8 cellular contexts compared by ENCODE assay signal in the genomic region with DNA sequence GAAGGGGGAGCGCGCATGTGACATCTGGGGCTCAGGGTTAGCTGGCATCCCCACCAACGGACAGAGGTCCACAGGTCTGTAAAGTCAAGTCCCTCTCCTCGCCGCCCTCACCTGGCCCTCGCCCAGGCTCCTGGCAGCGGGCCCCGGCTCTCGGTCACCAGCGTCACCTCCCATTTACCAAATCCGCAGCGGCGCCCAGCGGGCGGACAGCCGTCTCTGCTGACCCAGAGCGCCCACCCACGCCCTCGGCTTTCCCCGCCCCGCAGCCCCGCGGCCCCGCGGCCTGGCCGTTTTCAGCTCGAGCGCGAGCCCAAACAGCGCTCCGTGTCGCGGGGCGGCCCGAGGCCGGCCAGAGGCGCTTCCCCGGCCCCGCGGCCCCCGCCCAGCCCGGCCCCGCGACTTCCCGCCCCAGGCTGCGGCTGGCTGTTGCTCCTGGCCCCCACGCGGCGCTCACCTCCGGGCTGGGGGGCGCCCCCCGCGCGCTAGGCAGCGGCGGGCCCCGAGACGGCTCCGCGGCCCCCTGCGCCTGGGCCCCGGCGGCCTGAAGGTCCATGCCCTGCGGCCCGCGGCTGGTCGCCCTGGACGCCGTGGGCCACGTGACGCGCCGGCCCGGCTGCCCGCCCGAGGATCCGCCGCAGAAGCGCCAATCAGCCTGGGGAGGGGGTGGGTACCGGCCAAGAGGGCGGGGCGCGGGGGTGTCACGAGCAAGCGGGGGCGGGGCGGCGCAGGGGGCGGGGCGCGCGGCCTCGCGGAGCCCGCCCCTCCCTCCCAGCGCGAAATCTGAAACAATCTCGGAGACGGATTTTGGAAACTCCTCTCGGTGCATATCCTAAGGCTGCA. TPM values are rescaled to one million over a fixed set of nuclear protein-coding genes. Genes with fewer than 3 reads are reported as not detected.
DNase-seq lines count a peak whose midpoint lies in the region; ATAC-seq and TF ChIP-seq lines count a peak whose summit lies in the region.

A gene with protein sequence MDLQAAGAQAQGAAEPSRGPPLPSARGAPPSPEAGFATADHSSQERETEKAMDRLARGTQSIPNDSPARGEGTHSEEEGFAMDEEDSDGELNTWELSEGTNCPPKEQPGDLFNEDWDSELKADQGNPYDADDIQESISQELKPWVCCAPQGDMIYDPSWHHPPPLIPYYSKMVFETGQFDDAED (minus strand): TSS at position 598 of the 840 bp plus-strand sequence. CDS start 45 bp downstream, at position 553.

- 0 out of 2 replicates have a peak within 1 kb of the TSS, but pooled peaks have one; percentile 21 for H2BK120ac ChIP-seq in IMR-90 (ENCODE audit: low read depth, low read length)

- H3K9ac ChIP-seq in IMR-90 (ENCODE audit: low read depth, low read length) (peak within 1 kb of the TSS; percentile 45), fibroblast of lung (ENCODE audit: insufficient read depth, low read length) (peak within 1 kb of the TSS; percentile 83)

- H3K36me3 Mint-ChIP-seq in naive thymus-derived CD4-positive, alpha-beta T cell = peaks cover 3 to 10% (median 5%) of the 10 kb centered on the region in 5 donors
- peaks cover 23% of the 10 kb centered on the region for H3K36me3 Mint-ChIP-seq in stimulated activated memory B cell treated with anti-CD40 and anti-IgM and Interleukin-4, amounts not matched to agents 10 μg/mL and 1 μg/mL and 100 μg/mL, for 72 hours

- H3K4me3 ChIP-seq in BJ (ENCODE audit: low read depth, low read length) = peak within 1 kb of the TSS; percentile 51
- peak within 1 kb of the TSS; percentile 97 for H3K4me3 ChIP-seq in IMR-90 (ENCODE audit: insufficient read depth, low read depth, low read length)
- peak within 1 kb of the TSS; percentile 84 to 92 (median 86) for H3K4me3 ChIP-seq in fibroblast of lung (replicated peaks in 1 of 4; ENCODE audit: control extremely low read depth in 1 of 4, insufficient read depth in 1 of 4, low read depth in 3 of 4, low read length in 4 of 4)
- peak within 1 kb of the TSS; percentile 60 for H3K4me3 ChIP-seq in naive thymus-derived CD4-positive, alpha-beta T cell (ENCODE audit: low read length)

- TF ChIP-seq CTCF in BJ (IDR thresholded peaks at IDR 0.05; ENCODE audit: insufficient read depth, low read depth, low read length) (peak; percentile 32; the same call in 1 of the 2 replicates), IMR-90 (conservative IDR thresholded peaks at IDR 0.05; ENCODE audit: low read depth, low read length) (peak; percentile 23; the same call in 1 of the 2 replicates), fibroblast of lung (conservative IDR thresholded peaks at IDR 0.05 in 1 of 2, IDR thresholded peaks at IDR 0.05 in 1 of 2; ENCODE audit: low read depth in 1 of 2, low read length in 2 of 2) (no peak)

- H3K27me3 ChIP-seq in BJ (ENCODE audit: control insufficient read depth, insufficient read depth, low read length) (no peaks in the 10 kb centered on the region), IMR-90 (ENCODE audit: control insufficient read depth, insufficient read depth, low read length) (no peaks in the 10 kb centered on the region), fibroblast of lung (ENCODE audit: control insufficient read depth, insufficient read depth, low read length) (no peaks in the 10 kb centered on the region)
- H3K27me3 ChIP-seq in naive thymus-derived CD4-positive, alpha-beta T cell (ENCODE audit: control insufficient read depth in 2 of 2, insufficient read depth in 2 of 2, low read length in 2 of 2) = no peaks in the 10 kb centered on the region

- H3K27ac Mint-ChIP-seq in naive thymus-derived CD4-positive, alpha-beta T cell = peak within 1 kb of the TSS; percentile 3 to 87 (median 75)
- peak within 1 kb of the TSS; percentile 17 for H3K27ac Mint-ChIP-seq in stimulated activated memory B cell treated with anti-CD40 and anti-IgM and Interleukin-4, amounts not matched to agents 10 μg/mL and 1 μg/mL and 100 μg/mL, for 72 hours

- H3K23ac ChIP-seq in IMR-90 (ENCODE audit: low read depth, low read length) = peak within 1 kb of the TSS; percentile 88

- peaks cover 16 to 34% of the 10 kb centered on the region in 2 experiments for H3K79me1 ChIP-seq in IMR-90 (ENCODE audit: low read depth in 1 of 2, low read length in 2 of 2)

- H3K9me3 ChIP-seq in IMR-90 (ENCODE audit: control insufficient read depth, insufficient read depth, low read length) (no peaks in the 10 kb centered on the region), fibroblast of lung (ENCODE audit: control insufficient read depth, insufficient read depth, low read depth, low read length) (no peaks in the 10 kb centered on the region)
- H3K9me3 ChIP-seq in naive thymus-derived CD4-positive, alpha-beta T cell (ENCODE audit: control insufficient read depth in 2 of 3, low read length in 3 of 3) = no peaks in the 10 kb centered on the region

- peak within 1 kb of the TSS; percentile 52; the same call in 1 of the 2 replicates for H4K91ac ChIP-seq in IMR-90 (ENCODE audit: insufficient read depth, low read depth, low read length)

- H2AK5ac ChIP-seq in IMR-90 (ENCODE audit: low read depth, low read length) = peak within 1 kb of the TSS; percentile 56

- H3K9me1 ChIP-seq in IMR-90 (ENCODE audit: insufficient read depth, low read length) = peaks cover 20% of the 10 kb centered on the region

- peaks cover 11 to 19% (median 15%) of the 10 kb centered on the region in 7 donors for H3K4me1 Mint-ChIP-seq in naive thymus-derived CD4-positive, alpha-beta T cell
- peaks cover 30% of the 10 kb centered on the region for H3K4me1 Mint-ChIP-seq in stimulated activated memory B cell treated with anti-CD40 and anti-IgM and Interleukin-4, amounts not matched to agents 10 μg/mL and 1 μg/mL and 100 μg/mL, for 72 hours

- ATAC-seq in GM19372 (IDR thresholded peaks at IDR 0.05; ENCODE audit: low read depth, unreplicated experiment) = peak; percentile 89
- peak; percentile 92 for ATAC-seq in IMR-90 (ENCODE audit: low read depth)
- ATAC-seq in naive thymus-derived CD4-positive, alpha-beta T cell = peak; percentile 97
- ATAC-seq in stimulated activated memory B cell treated with anti-CD40 and anti-IgM and Interleukin-4, amounts not matched to agents 10 μg/mL and 1 μg/mL and 100 μg/mL, for 72 hours = peak; percentile 94

- dilution Hi-C loops in IMR-90 (cut with HindIII; ENCODE audit: low sequenced_read_pairs, unreplicated experiment) = no loop called here

- peak; percentile 61; the same call in 1 of the 2 replicates for TF ChIP-seq POLR2A in IMR-90 (IDR thresholded peaks at IDR 0.05; ENCODE audit: low read depth, low read length)

- peak within 1 kb of the TSS; percentile 93 for H3K14ac ChIP-seq in IMR-90 (replicated peaks; ENCODE audit: low read depth, low read length)

- H3K18ac ChIP-seq in IMR-90 (ENCODE audit: low read depth, low read length) = peak within 1 kb of the TSS; percentile 11

- H3K56ac ChIP-seq in IMR-90 (ENCODE audit: extremely low read depth, insufficient read depth, low read length) = peak within 1 kb of the TSS; percentile 54; the same call in 1 of the 2 replicates

- H3K27ac ChIP-seq in IMR-90 (ENCODE audit: insufficient read depth, low read length) (peak within 1 kb of the TSS; percentile 67), fibroblast of lung (ENCODE audit: insufficient read depth, low read length) (peak within 1 kb of the TSS; percentile 75)
- peak within 1 kb of the TSS; percentile 51 for H3K27ac ChIP-seq in naive thymus-derived CD4-positive, alpha-beta T cell (ENCODE audit: low read depth, low read length)

- H2BK5ac ChIP-seq in IMR-90 (ENCODE audit: low read depth, low read length, poor library complexity, severe bottlenecking) = peak within 1 kb of the TSS; percentile 68

- H3K4me1 ChIP-seq in IMR-90 (ENCODE audit: control insufficient read depth, insufficient read depth, low read length) = peaks cover 4% of the 10 kb centered on the region
- H3K4me1 ChIP-seq in fibroblast of lung (ENCODE audit: control insufficient read depth, extremely low read depth, insufficient read depth, low read length) = peaks cover 11% of the 10 kb centered on the region
- peaks cover 0 to 7% of the 10 kb centered on the region in 2 donors for H3K4me1 ChIP-seq in naive thymus-derived CD4-positive, alpha-beta T cell (ENCODE audit: control insufficient read depth in 2 of 2, insufficient read depth in 2 of 2, low read length in 2 of 2)

- H3K4me3 Mint-ChIP-seq in naive thymus-derived CD4-positive, alpha-beta T cell = peak within 1 kb of the TSS; percentile 79 to 93 (median 86)
- H3K4me3 Mint-ChIP-seq in stimulated activated memory B cell treated with anti-CD40 and anti-IgM and Interleukin-4, amounts not matched to agents 10 μg/mL and 1 μg/mL and 100 μg/mL, for 72 hours = peak within 1 kb of the TSS; percentile 81

- H3K9me3 Mint-ChIP-seq in naive thymus-derived CD4-positive, alpha-beta T cell = no peaks in the 10 kb centered on the region
- no peaks in the 10 kb centered on the region for H3K9me3 Mint-ChIP-seq in stimulated activated memory B cell treated with anti-CD40 and anti-IgM and Interleukin-4, amounts not matched to agents 10 μg/mL and 1 μg/mL and 100 μg/mL, for 72 hours

- no TSS peak for BruUV-seq in IMR-90 (replicated peaks; lab: Mats Ljungman, UMichigan)

- peaks cover 2% of the 10 kb centered on the region; the same call in 1 of the 2 replicates for H3K36me3 ChIP-seq in BJ (ENCODE audit: control insufficient read depth, insufficient read depth, low read length)
- peaks cover 10% of the 10 kb centered on the region for H3K36me3 ChIP-seq in IMR-90 (ENCODE audit: control insufficient read depth, insufficient read depth, low read length)
- H3K36me3 ChIP-seq in fibroblast of lung (ENCODE audit: control insufficient read depth, insufficient read depth, low read length) = peaks cover 2% of the 10 kb centered on the region
- peaks cover 0 to 18% (median 0%) of the 10 kb centered on the region in 3 experiments for H3K36me3 ChIP-seq in naive thymus-derived CD4-positive, alpha-beta T cell (ENCODE audit: control insufficient read depth in 2 of 3, insufficient read depth in 3 of 3, low read length in 3 of 3)

- POLR2A ChIA-PET in BJ (lab: Charles Lee) = no interaction called here
- POLR2A ChIA-PET in IMR-90 (lab: Charles Lee; ENCODE audit: unreplicated experiment) = no interaction called here
- POLR2A ChIA-PET in naive thymus-derived CD4-positive, alpha-beta T cell (lab: Charles Lee) = interaction anchor here (0.6 to 0.7 kb wide), 2 partner anchors 10 to 42 kb away, joined by 3 read pairs; partner anchors contain the start of gene UTP6

- CTCF ChIA-PET in BJ (lab: Yijun Ruan, JAX) = interaction anchor here (0.6 to 0.9 kb wide), 3 partner anchors 33 to 53 kb away, joined by 3 read pairs; partner anchors contain the start of gene UTP6
- CTCF ChIA-PET in IMR-90 (lab: Yijun Ruan, JAX) = interaction anchor here (0.6 kb wide), 1 partner anchor 147 kb away, joined by 3 read pairs; no protein-coding TSS in a partner anchor
- CTCF ChIA-PET in naive thymus-derived CD4-positive, alpha-beta T cell (lab: Charles Lee) = no interaction called here

- H2AFZ ChIP-seq in IMR-90 (replicated peaks; ENCODE audit: low read length, poor library complexity) = peak within 1 kb of the TSS; percentile 93
- H2AFZ ChIP-seq in fibroblast of lung (ENCODE audit: low read length) = peak within 1 kb of the TSS; percentile 52

- peaks cover 21% of the 10 kb centered on the region for H4K20me1 ChIP-seq in IMR-90 (ENCODE audit: insufficient read depth, low read length)
- no peaks in the 10 kb centered on the region for H4K20me1 ChIP-seq in fibroblast of lung (ENCODE audit: control insufficient read depth, extremely low read depth, insufficient read depth, low read length)

- peak within 1 kb of the TSS; percentile 23; the same call in 1 of the 2 replicates for H2BK20ac ChIP-seq in IMR-90 (ENCODE audit: low read depth, low read length)

- 0% methylated on average over 11 of the region's 100 CpGs; no CpG with 5 or more reads in 1 of the 2 experiments for WGBS in IMR-90 (ENCODE audit: extremely low coverage in 2 of 2, insufficient read length in 1 of 2), 2 experiments

- H3K4me2 ChIP-seq in IMR-90 (ENCODE audit: low read depth, low read length) = peak within 1 kb of the TSS; percentile 98
- H3K4me2 ChIP-seq in fibroblast of lung (ENCODE audit: extremely low read depth, insufficient read depth, low read length) = peak within 1 kb of the TSS; percentile 99

- H2AK9ac ChIP-seq in IMR-90 (replicated peaks; ENCODE audit: low read depth, low read length, poor library complexity) = peak within 1 kb of the TSS; percentile 86

- in situ Hi-C loops in IMR-90 (cut with MboI; ENCODE audit: low sequenced_read_pairs) = no loop called here

- H4K8ac ChIP-seq in IMR-90 (ENCODE audit: low read depth in 2 of 2, low read length in 2 of 2) = peak within 1 kb of the TSS; percentile 13 to 67; a peak in 3 of 4 replicates

- TF ChIP-seq RAD21 in IMR-90 (IDR thresholded peaks at IDR 0.05; ENCODE audit: low read length) = peak; percentile 18; the same call in 1 of the 2 replicates

- H3K27me3 Mint-ChIP-seq in naive thymus-derived CD4-positive, alpha-beta T cell = no peaks in the 10 kb centered on the region
- no peaks in the 10 kb centered on the region for H3K27me3 Mint-ChIP-seq in stimulated activated memory B cell treated with anti-CD40 and anti-IgM and Interleukin-4, amounts not matched to agents 10 μg/mL and 1 μg/mL and 100 μg/mL, for 72 hours

- no peak for DNase-seq in BJ (ENCODE audit: low read depth)
- DNase-seq in IMR-90 = peak; percentile 81
- DNase-seq in RPMI8226 = peak; percentile 93
- peak; percentile 58 to 74 for DNase-seq in activated T-helper 1 cell treated with anti-CD3 and anti-CD28 coated beads, Interleukin-2, amount 50 U/mL, for 16 hours (ENCODE audit: low read depth in 1 of 2, low spot score in 1 of 2)
- DNase-seq in fibroblast of lung (ENCODE audit: low read depth in 2 of 2) = peak; percentile 81 to 87
- peak; percentile 46 to 83 (median 74) for DNase-seq in naive thymus-derived CD4-positive, alpha-beta T cell

- H4K5ac ChIP-seq in IMR-90 (ENCODE audit: low read depth, low read length) = no peak within 1 kb of the TSS; the same call in 1 of the 2 replicates

- H3K79me2 ChIP-seq in fibroblast of lung (ENCODE audit: control insufficient read depth, insufficient read depth, low read length) = peaks cover 22% of the 10 kb centered on the region

- H3K4ac ChIP-seq in IMR-90 (ENCODE audit: low read depth, low read length) = peak within 1 kb of the TSS; percentile 70; the same call in 1 of the 2 replicates

- intact Hi-C loops in IMR-90 (cut with micrococcal nuclease) = loop anchor here (2.0 to 5.0 kb wide), 3 partner anchors 42 to 422 kb away; partner anchors contain the start of gene UTP6
- intact Hi-C loops in naive thymus-derived CD4-positive, alpha-beta T cell (cut with micrococcal nuclease) = loop anchor here (1.0 to 10.0 kb wide), 6 partner anchors 42 to 1744 kb away; partner anchors contain the start of genes SUZ12 (in 2 of the 2), UTP6 (in 2 of the 2) and NSRP1 (in 1 of the 2)

- H2BK15ac ChIP-seq in IMR-90 (ENCODE audit: low read depth, low read length) = 0 out of 3 replicates have a peak within 1 kb of the TSS, but pooled peaks have one; percentile 24

RNA-seq across cellular contexts. Expression of the gene that starts here (rescaled TPM):
- polyA plus RNA-seq in BJ (2011; rRNA removed) = 44.5 and 51.5 TPM in 2 replicates
- 15.8 and 23.8 TPM in 2 replicates for polyA minus RNA-seq in BJ (2011; rRNA and poly(A)+ RNA removed)
- total RNA-seq in IMR-90 (2012; rRNA removed) = 123 and 141 TPM in 2 replicates
- 95.3 and 115 TPM in 2 replicates for polyA plus RNA-seq in IMR-90 (2012; rRNA removed)
- polyA plus RNA-seq in IMR-90 (2012; cell fraction: cytosol; rRNA removed) = 87.6 and 167 TPM in 2 replicates
- 24.9 and 50.0 TPM in 2 replicates for polyA plus RNA-seq in IMR-90 (2012; cell fraction: nucleus; rRNA removed; ENCODE audit: low replicate concordance)
- total RNA-seq in fibroblast of lung = 96.3 and 97.9 TPM in 2 replicates
- 98.7 and 108 TPM in 2 replicates for polyA plus RNA-seq in fibroblast of lung
- 105 and 128 TPM in 2 replicates for polyA plus RNA-seq in fibroblast of lung (2012)
- 16.2 and 17.9 TPM in 2 replicates for polyA minus RNA-seq in fibroblast of lung (ENCODE audit: low replicate concordance)
- 10 to 100 TPM in 1 of 5 experiments, 1 to 10 TPM in 4; 2.2 to 20.9 (median 4.2) TPM for total RNA-seq in naive thymus-derived CD4-positive, alpha-beta T cell
- polyA plus RNA-seq in naive thymus-derived CD4-positive, alpha-beta T cell = 10 to 100 TPM; 14.3 to 16.4 TPM

Comparison
In these comparisons a context has a peak if more than half of its experiments do, and no peak if none do; other contexts are left out.
1. CTCF ChIP-seq: peak in BJ (single experiment) and IMR-90 (single experiment); none in fibroblast of lung (0 of 2).
2. Peak in every context shown above with its lines, with median percentiles within 50 percentile points of each other: H3K4me3 ChIP-seq, ATAC-seq and H3K27ac ChIP-seq.